ENCODE assay signal across 12 cellular contexts in the genomic region with DNA sequence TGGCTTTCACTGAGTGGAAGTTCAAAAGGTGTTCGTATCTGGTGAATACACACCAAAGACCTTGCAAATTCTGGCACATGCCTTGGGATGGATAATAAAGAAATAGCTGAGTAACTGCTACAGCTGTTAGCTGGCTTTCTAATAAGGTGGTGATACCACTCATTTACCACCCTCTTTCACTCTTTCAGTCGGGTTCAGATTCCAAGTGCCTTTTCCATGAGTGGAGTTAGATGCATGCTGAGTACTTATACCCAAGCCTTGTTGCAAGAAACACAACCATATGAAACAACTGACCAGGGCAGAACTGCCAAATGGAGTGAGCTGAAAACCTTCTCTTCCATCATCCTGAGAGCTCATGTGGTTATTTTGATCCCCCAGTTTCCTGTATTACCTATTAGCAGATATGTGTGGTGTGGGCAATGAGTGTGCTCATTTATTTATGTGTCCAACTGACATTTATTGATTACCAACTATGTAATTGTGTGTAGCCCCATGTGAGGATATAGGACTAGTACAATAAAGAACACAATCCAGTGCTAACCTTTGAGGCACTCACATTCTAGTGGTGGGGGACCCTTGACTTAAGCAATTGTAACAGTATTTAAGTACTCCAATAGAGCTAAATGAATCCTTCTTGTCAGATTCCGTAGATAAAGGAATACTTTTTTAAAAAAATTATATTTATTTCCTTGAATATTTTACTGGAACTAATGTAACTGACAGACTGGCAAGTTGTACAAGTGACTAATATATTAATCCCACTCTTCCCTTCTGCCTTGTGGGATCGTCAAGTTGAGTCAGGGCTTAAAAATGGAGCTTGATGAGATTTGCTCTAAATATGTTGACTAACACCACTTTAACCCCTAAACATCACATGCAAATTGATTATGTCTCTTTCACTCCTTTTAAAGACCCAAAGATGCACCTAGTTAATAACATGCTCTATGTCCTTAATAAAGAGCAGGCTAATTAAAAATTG.
DNase-seq lines count a peak whose midpoint lies in the region; ATAC-seq and TF ChIP-seq lines count a peak whose summit lies in the region.
"Had no signal": no experiment of that assay in that cellular context is flagged by ENCODE, and none has a peak within 500 bp of the region (broad histone marks: within the 10 kb centered on the region; RNA-seq: fewer than 3 reads in every experiment).

No MANE protein-coding gene starts in this region.

- H3K4me3 Mint-ChIP-seq in activated T-cell treated with anti-CD3 and anti-CD28 coated beads, Interleukin-2, amount 50 U/mL, for 24 hours: no peak overlapping the region
- H3K4me3 Mint-ChIP-seq in activated T-cell treated with anti-CD3 and anti-CD28 coated beads, Interleukin-2, amount 50 U/mL, for 4 hours: no peak overlapping the region
- peak overlapping the region in 1 of 2 donors; percentile 3 for H3K4me3 Mint-ChIP-seq in stimulated activated naive B cell treated with anti-CD40 and anti-IgM and Interleukin-4, amounts not matched to agents 10 μg/mL and 1 μg/mL and 100 μg/mL, for 72 hours
- H3K4me3 Mint-ChIP-seq: WTC11 had no signal

- H3K9me2 ChIP-seq in SK-N-SH: no peaks in the 10 kb centered on the region

- no peaks in the 10 kb centered on the region for H3K27me3 Mint-ChIP-seq in activated T-cell treated with anti-CD3 and anti-CD28 coated beads, Interleukin-2, amount 50 U/mL, for 24 hours
- H3K27me3 Mint-ChIP-seq in activated T-cell treated with anti-CD3 and anti-CD28 coated beads, Interleukin-2, amount 50 U/mL, for 4 hours (ENCODE audit: low read depth): no peaks in the 10 kb centered on the region
- H3K27me3 Mint-ChIP-seq in stimulated activated naive B cell treated with anti-CD40 and anti-IgM and Interleukin-4, amounts not matched to agents 10 μg/mL and 1 μg/mL and 100 μg/mL, for 72 hours: no peaks in the 10 kb centered on the region

- H3K4me1 Mint-ChIP-seq in activated T-cell treated with anti-CD3 and anti-CD28 coated beads, Interleukin-2, amount 50 U/mL, for 24 hours (ENCODE audit: low read depth): peaks cover 90% of the 10 kb centered on the region
- H3K4me1 Mint-ChIP-seq in activated T-cell treated with anti-CD3 and anti-CD28 coated beads, Interleukin-2, amount 50 U/mL, for 4 hours (ENCODE audit: low read depth): peaks cover 82% of the 10 kb centered on the region
- peaks cover 52 to 89% of the 10 kb centered on the region in 2 donors for H3K4me1 Mint-ChIP-seq in stimulated activated naive B cell treated with anti-CD40 and anti-IgM and Interleukin-4, amounts not matched to agents 10 μg/mL and 1 μg/mL and 100 μg/mL, for 72 hours

- no peaks in the 10 kb centered on the region for H4K20me1 ChIP-seq in SK-N-SH (ENCODE audit: insufficient read depth)

- H3F3A ChIP-seq in SK-N-SH (replicated peaks; ENCODE audit: insufficient read depth): peaks cover 24% of the 10 kb centered on the region

- peak in 1 of 2 experiments; percentile 75; a peak in 2 of 4 replicates for TF ChIP-seq EP300 in SK-N-SH (IDR thresholded peaks at IDR 0.05; ENCODE audit: borderline replicate concordance in 1 of 2, low read depth in 1 of 2, low read length in 1 of 2)

- no peak for DNase-seq in activated T-cell treated with anti-CD3 and anti-CD28 coated beads, Interleukin-2, amount 50 U/mL, for 24 hours
- DNase-seq in activated T-cell treated with anti-CD3 and anti-CD28 coated beads, Interleukin-2, amount 50 U/mL, for 4 hours: no peak
- no peak for DNase-seq in SK-N-SH
- peak; percentile 68 for DNase-seq in fibroblast of the aortic adventitia (ENCODE audit: low read depth)
- no peak for DNase-seq in stimulated activated naive B cell treated with anti-CD40 and anti-IgM and Interleukin-4, amounts not matched to agents 10 μg/mL and 1 μg/mL and 100 μg/mL, for 72 hours
- no peak for DNase-seq in NCI-H1436 (lab: John Stamatoyannopoulos, UW)
- DNase-seq: ACHN, NCI-H510A treated with DMSO at 0.1 percent for 48 hours, SHP77 had no signal

- no peak overlapping the region for H3K9ac ChIP-seq in SK-N-SH

- no peak overlapping the region for H2AFZ ChIP-seq in SK-N-SH (ENCODE audit: low read depth)

- no peaks in the 10 kb centered on the region for H3K27me3 ChIP-seq in SK-N-SH (ENCODE audit: insufficient read depth)

- peaks cover 24% of the 10 kb centered on the region; the same call in 1 of the 2 replicates for H3K79me2 ChIP-seq in SK-N-SH (ENCODE audit: insufficient read depth)

- ATAC-seq in activated T-cell treated with anti-CD3 and anti-CD28 coated beads, Interleukin-2, amount 50 U/mL, for 4 hours: no peak
- ATAC-seq in stimulated activated naive B cell treated with anti-CD40 and anti-IgM and Interleukin-4, amounts not matched to agents 10 μg/mL and 1 μg/mL and 100 μg/mL, for 72 hours (replicated peaks): peak in 1 of 2 donors; percentile 27
- ATAC-seq in HG03095 (IDR thresholded peaks at IDR 0.05; ENCODE audit: unreplicated experiment): no peak
- ATAC-seq in GM21529 (IDR thresholded peaks at IDR 0.05; ENCODE audit: unreplicated experiment): no peak
- ATAC-seq: WTC11 had no signal

- peak overlapping the region; percentile 57 for H3K27ac Mint-ChIP-seq in activated T-cell treated with anti-CD3 and anti-CD28 coated beads, Interleukin-2, amount 50 U/mL, for 24 hours
- peak overlapping the region; percentile 86 for H3K27ac Mint-ChIP-seq in stimulated activated naive B cell treated with anti-CD40 and anti-IgM and Interleukin-4, amounts not matched to agents 10 μg/mL and 1 μg/mL and 100 μg/mL, for 72 hours
- H3K27ac Mint-ChIP-seq: WTC11 had no signal

- H3K27ac ChIP-seq in SK-N-SH (ENCODE audit: low read depth in 2 of 2, low read length in 1 of 2): peak overlapping the region; percentile 22 to 81; a peak in 3 of 4 replicates

- 39% methylated on average over 4 of the region's 4 CpGs for WGBS in SK-N-SH (ENCODE audit: low lambda C conversion rate)

- POLR2A ChIA-PET in SK-N-SH (lab: Yijun Ruan, JAX): no interaction called here

- peaks cover 87% of the 10 kb centered on the region for H3K36me3 Mint-ChIP-seq in activated T-cell treated with anti-CD3 and anti-CD28 coated beads, Interleukin-2, amount 50 U/mL, for 24 hours (ENCODE audit: low read depth)
- peaks cover 41% of the 10 kb centered on the region for H3K36me3 Mint-ChIP-seq in activated T-cell treated with anti-CD3 and anti-CD28 coated beads, Interleukin-2, amount 50 U/mL, for 4 hours (ENCODE audit: insufficient read depth)
- H3K36me3 Mint-ChIP-seq in stimulated activated naive B cell treated with anti-CD40 and anti-IgM and Interleukin-4, amounts not matched to agents 10 μg/mL and 1 μg/mL and 100 μg/mL, for 72 hours: peaks cover 72 to 91% of the 10 kb centered on the region in 2 donors
- H3K36me3 Mint-ChIP-seq: WTC11 had no signal

- peak overlapping the region; percentile 41 for H3K4me2 ChIP-seq in SK-N-SH

- H3K9me3 Mint-ChIP-seq in activated T-cell treated with anti-CD3 and anti-CD28 coated beads, Interleukin-2, amount 50 U/mL, for 24 hours: peaks cover 3% of the 10 kb centered on the region
- peaks cover 4% of the 10 kb centered on the region for H3K9me3 Mint-ChIP-seq in activated T-cell treated with anti-CD3 and anti-CD28 coated beads, Interleukin-2, amount 50 U/mL, for 4 hours
- H3K9me3 Mint-ChIP-seq in stimulated activated naive B cell treated with anti-CD40 and anti-IgM and Interleukin-4, amounts not matched to agents 10 μg/mL and 1 μg/mL and 100 μg/mL, for 72 hours: peaks cover 5 to 10% of the 10 kb centered on the region in 2 donors
- H3K9me3 Mint-ChIP-seq: WTC11 had no signal

- CTCF ChIA-PET in SK-N-SH (lab: Yijun Ruan, JAX): interaction anchor here (0.8 to 2.7 kb wide), 5 partner anchors 10 to 219 kb away, joined by 3 to 16 read pairs (median 3); no protein-coding TSS in a partner anchor

- H3K4me1 ChIP-seq in SK-N-SH (ENCODE audit: control insufficient read depth in 1 of 2, insufficient read depth in 2 of 2, low read depth in 1 of 2, low read length in 1 of 2): peaks cover 0 to 37% of the 10 kb centered on the region in 2 experiments; a peak in 3 of 4 replicates

- no peak for TF ChIP-seq RAD21 in SK-N-SH (IDR thresholded peaks at IDR 0.05; ENCODE audit: low read length)

- no peak overlapping the region for H3K4me3 ChIP-seq in SK-N-SH (ENCODE audit: low read depth in 2 of 2, low read length in 1 of 2)
- H3K4me3 ChIP-seq in fibroblast of the aortic adventitia (ENCODE audit: low read depth, low read length): no peak overlapping the region

- TF ChIP-seq CTCF in SK-N-SH (IDR thresholded peaks at IDR 0.05) (no peak), fibroblast of the aortic adventitia (IDR thresholded peaks at IDR 0.05; ENCODE audit: insufficient read depth, low read length) (no peak)

- H3K9me3 ChIP-seq in SK-N-SH: no peaks in the 10 kb centered on the region

- peaks cover 0 to 8% of the 10 kb centered on the region in 2 experiments for H3K36me3 ChIP-seq in SK-N-SH (replicated peaks in 1 of 2; ENCODE audit: control insufficient read depth in 1 of 2, insufficient read depth in 2 of 2, low read length in 1 of 2)

TF ChIP-seq in SK-N-SH, 30 proteins besides CTCF, POLR2A, EP300 and RAD21 (continues in another document):
- no peak for TF ChIP-seq GABPA (IDR thresholded peaks at IDR 0.05; ENCODE audit: low read depth)
- TF ChIP-seq JUND (IDR thresholded peaks at IDR 0.05): peak; percentile 76
- TF ChIP-seq, protein P1, sequence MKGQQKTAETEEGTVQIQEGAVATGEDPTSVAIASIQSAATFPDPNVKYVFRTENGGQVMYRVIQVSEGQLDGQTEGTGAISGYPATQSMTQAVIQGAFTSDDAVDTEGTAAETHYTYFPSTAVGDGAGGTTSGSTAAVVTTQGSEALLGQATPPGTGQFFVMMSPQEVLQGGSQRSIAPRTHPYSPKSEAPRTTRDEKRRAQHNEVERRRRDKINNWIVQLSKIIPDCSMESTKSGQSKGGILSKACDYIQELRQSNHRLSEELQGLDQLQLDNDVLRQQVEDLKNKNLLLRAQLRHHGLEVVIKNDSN (IDR thresholded peaks at IDR 0.05; ENCODE audit: borderline replicate concordance, low read depth): no peak
- TF ChIP-seq RXRA (IDR thresholded peaks at IDR 0.05; ENCODE audit: borderline replicate concordance, low read depth): peak; percentile 19; the same call in 1 of the 2 replicates
- TF ChIP-seq CHD2 (IDR thresholded peaks at IDR 0.05; ENCODE audit: low read length, partially characterized antibody): no peak
- no peak for TF ChIP-seq MXI1 (IDR thresholded peaks at IDR 0.05; ENCODE audit: low read depth, low read length)
- TF ChIP-seq EZH2phosphoT487 (IDR thresholded peaks at IDR 0.05; ENCODE audit: borderline replicate concordance, low read depth): no peak
- TF ChIP-seq, protein P2, sequence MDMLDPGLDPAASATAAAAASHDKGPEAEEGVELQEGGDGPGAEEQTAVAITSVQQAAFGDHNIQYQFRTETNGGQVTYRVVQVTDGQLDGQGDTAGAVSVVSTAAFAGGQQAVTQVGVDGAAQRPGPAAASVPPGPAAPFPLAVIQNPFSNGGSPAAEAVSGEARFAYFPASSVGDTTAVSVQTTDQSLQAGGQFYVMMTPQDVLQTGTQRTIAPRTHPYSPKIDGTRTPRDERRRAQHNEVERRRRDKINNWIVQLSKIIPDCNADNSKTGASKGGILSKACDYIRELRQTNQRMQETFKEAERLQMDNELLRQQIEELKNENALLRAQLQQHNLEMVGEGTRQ (IDR thresholded peaks at IDR 0.05; ENCODE audit: borderline replicate concordance, low read depth, low read length): no peak
